In genomic region chrX:72238721-72239475, GRCh38 we compare ENCODE assay signal across 8 cellular contexts. TPM values are rescaled to one million over a fixed set of nuclear protein-coding genes. Genes with fewer than 3 reads are reported as not detected.
DNase-seq lines count a peak whose midpoint lies in the region; ATAC-seq, FAIRE-seq and TF ChIP-seq lines count a peak whose summit lies in the region.

A gene with protein sequence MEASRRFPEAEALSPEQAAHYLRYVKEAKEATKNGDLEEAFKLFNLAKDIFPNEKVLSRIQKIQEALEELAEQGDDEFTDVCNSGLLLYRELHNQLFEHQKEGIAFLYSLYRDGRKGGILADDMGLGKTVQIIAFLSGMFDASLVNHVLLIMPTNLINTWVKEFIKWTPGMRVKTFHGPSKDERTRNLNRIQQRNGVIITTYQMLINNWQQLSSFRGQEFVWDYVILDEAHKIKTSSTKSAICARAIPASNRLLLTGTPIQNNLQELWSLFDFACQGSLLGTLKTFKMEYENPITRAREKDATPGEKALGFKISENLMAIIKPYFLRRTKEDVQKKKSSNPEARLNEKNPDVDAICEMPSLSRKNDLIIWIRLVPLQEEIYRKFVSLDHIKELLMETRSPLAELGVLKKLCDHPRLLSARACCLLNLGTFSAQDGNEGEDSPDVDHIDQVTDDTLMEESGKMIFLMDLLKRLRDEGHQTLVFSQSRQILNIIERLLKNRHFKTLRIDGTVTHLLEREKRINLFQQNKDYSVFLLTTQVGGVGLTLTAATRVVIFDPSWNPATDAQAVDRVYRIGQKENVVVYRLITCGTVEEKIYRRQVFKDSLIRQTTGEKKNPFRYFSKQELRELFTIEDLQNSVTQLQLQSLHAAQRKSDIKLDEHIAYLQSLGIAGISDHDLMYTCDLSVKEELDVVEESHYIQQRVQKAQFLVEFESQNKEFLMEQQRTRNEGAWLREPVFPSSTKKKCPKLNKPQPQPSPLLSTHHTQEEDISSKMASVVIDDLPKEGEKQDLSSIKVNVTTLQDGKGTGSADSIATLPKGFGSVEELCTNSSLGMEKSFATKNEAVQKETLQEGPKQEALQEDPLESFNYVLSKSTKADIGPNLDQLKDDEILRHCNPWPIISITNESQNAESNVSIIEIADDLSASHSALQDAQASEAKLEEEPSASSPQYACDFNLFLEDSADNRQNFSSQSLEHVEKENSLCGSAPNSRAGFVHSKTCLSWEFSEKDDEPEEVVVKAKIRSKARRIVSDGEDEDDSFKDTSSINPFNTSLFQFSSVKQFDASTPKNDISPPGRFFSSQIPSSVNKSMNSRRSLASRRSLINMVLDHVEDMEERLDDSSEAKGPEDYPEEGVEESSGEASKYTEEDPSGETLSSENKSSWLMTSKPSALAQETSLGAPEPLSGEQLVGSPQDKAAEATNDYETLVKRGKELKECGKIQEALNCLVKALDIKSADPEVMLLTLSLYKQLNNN (minus strand): TSS chrX:72239027. CDS start chrX:72238911, 116 bp downstream.

- no peak within 1 kb of the TSS for H3K9ac ChIP-seq in smooth muscle cell (ENCODE audit: low read depth)

- POLR2A ChIA-PET in A549 (lab: Yijun Ruan, JAX): interaction anchor here (0.5 to 1.4 kb wide), 8 partner anchors 11 to 112 kb away, joined by 3 to 16 read pairs (median 4); partner anchors contain the start of genes PIN4, RPS4X and RTL5

- TF ChIP-seq POLR2A in A549 (IDR thresholded peaks at IDR 0.05; ENCODE audit: low read length): peak; percentile 96
- peak; percentile 73 for TF ChIP-seq POLR2A in GM18526 (IDR thresholded peaks at IDR 0.05; ENCODE audit: extremely low read depth, insufficient read length)
- no peak for TF ChIP-seq POLR2A in breast epithelium (IDR thresholded peaks at IDR 0.05)

- peak; percentile 86 to 94 for DNase-seq in A549 (ENCODE audit: low read depth in 1 of 2, low spot score in 1 of 2)
- DNase-seq in NCI-H2196 (lab: John Stamatoyannopoulos, UW; ENCODE audit: unreplicated experiment): peak; percentile 83
- DNase-seq in WERI-Rb-1: peak; percentile 90
- DNase-seq in breast epithelium (ENCODE audit: low spot score in 2 of 2): peak; percentile 69 to 81
- DNase-seq in iPS-NIHi11 (ENCODE audit: low spot score): peak; percentile 92
- peak; percentile 45 for DNase-seq in smooth muscle cell (lab: John Stamatoyannopoulos, UW; ENCODE audit: unreplicated experiment)

- no peaks in the 10 kb centered on the region for H3F3A ChIP-seq in smooth muscle cell (ENCODE audit: low read depth)

- peaks cover 14% of the 10 kb centered on the region for H3K4me1 ChIP-seq in A549
- no peaks in the 10 kb centered on the region for H3K4me1 ChIP-seq in breast epithelium
- no peaks in the 10 kb centered on the region for H3K4me1 ChIP-seq in smooth muscle cell (ENCODE audit: low read depth)

- peak within 1 kb of the TSS; percentile 93 for H3K4me2 ChIP-seq in A549
- peak within 1 kb of the TSS; percentile 85 for H3K4me2 ChIP-seq in smooth muscle cell

- FAIRE-seq in A549 (lab: Jason Lieb, UNC): peak; percentile 97

- CTCF ChIA-PET in A549 (lab: Yijun Ruan, JAX): interaction anchor here (0.6 kb wide), 1 partner anchor 153 kb away, joined by 3 read pairs; no protein-coding TSS in a partner anchor

- TF ChIP-seq CTCF in A549 (IDR thresholded peaks at IDR 0.05): no peak
- no peak for TF ChIP-seq CTCF in WERI-Rb-1 (IDR thresholded peaks at IDR 0.05; ENCODE audit: low read depth, low read length)
- no peak for TF ChIP-seq CTCF in breast epithelium (IDR thresholded peaks at IDR 0.05)
- no peak for TF ChIP-seq CTCF in smooth muscle cell (IDR thresholded peaks at IDR 0.05; ENCODE audit: borderline replicate concordance, insufficient read depth, poor library complexity, severe bottlenecking)

- WGBS in A549 (ENCODE audit: missing lambda C conversion rate): 2% methylated on average over 22 of the region's 59 CpGs
- 44% methylated on average over 59 of the region's 59 CpGs for WGBS in smooth muscle cell (ENCODE audit: low lambda C conversion rate)

- H3K4me3 ChIP-seq in A549 (peak within 1 kb of the TSS; percentile 62), WERI-Rb-1 (ENCODE audit: low read depth, low read length) (peak within 1 kb of the TSS; percentile 65), breast epithelium (peak within 1 kb of the TSS; percentile 21 to 55 (median 33)), smooth muscle cell (peak within 1 kb of the TSS; percentile 52)

- H3K36me3 ChIP-seq in WERI-Rb-1 (peaks cover 17% of the 10 kb centered on the region), breast epithelium (no peaks in the 10 kb centered on the region), smooth muscle cell (ENCODE audit: low read depth) (no peaks in the 10 kb centered on the region)

- no peaks in the 10 kb centered on the region for H3K79me2 ChIP-seq in smooth muscle cell (ENCODE audit: low read depth)

- no peak for TF ChIP-seq RAD21 in A549 (conservative IDR thresholded peaks at IDR 0.05 in 1 of 2, IDR thresholded peaks at IDR 0.05 in 1 of 2)

- H2AFZ ChIP-seq in smooth muscle cell (ENCODE audit: low read depth): no peak within 1 kb of the TSS

- ATAC-seq in A549: peak; percentile 95 to 98
- peak; percentile 89 for ATAC-seq in HG03060 (IDR thresholded peaks at IDR 0.05; ENCODE audit: low read depth, unreplicated experiment)

- peak within 1 kb of the TSS; percentile 74 to 87 for H3K27ac ChIP-seq in A549
- peak within 1 kb of the TSS; percentile 82 for H3K27ac ChIP-seq in WERI-Rb-1
- H3K27ac ChIP-seq in breast epithelium: peak within 1 kb of the TSS in 1 of 2 donors; percentile 69
- no peak within 1 kb of the TSS for H3K27ac ChIP-seq in smooth muscle cell (ENCODE audit: low read depth)

- intact Hi-C loops in breast epithelium (cut with DNase I; ENCODE audit: low total_unique reads): no loop called here

- H3K27me3 ChIP-seq in WERI-Rb-1 (ENCODE audit: insufficient read depth, low read depth, severe bottlenecking) (no peaks in the 10 kb centered on the region), breast epithelium (no peaks in the 10 kb centered on the region), smooth muscle cell (ENCODE audit: low read depth) (no peaks in the 10 kb centered on the region)

- H3K9me3 ChIP-seq in A549 (no peaks in the 10 kb centered on the region), WERI-Rb-1 (ENCODE audit: severe bottlenecking) (no peaks in the 10 kb centered on the region), breast epithelium (no peaks in the 10 kb centered on the region), smooth muscle cell (replicated peaks; ENCODE audit: low read depth) (no peaks in the 10 kb centered on the region)

- H4K20me1 ChIP-seq in smooth muscle cell (ENCODE audit: low read depth): no peaks in the 10 kb centered on the region

- no peak for TF ChIP-seq EP300 in A549 (IDR thresholded peaks at IDR 0.05)

TF ChIP-seq in A549, 52 proteins besides CTCF, POLR2A, EP300 and RAD21:
- TF ChIP-seq, protein P1, sequence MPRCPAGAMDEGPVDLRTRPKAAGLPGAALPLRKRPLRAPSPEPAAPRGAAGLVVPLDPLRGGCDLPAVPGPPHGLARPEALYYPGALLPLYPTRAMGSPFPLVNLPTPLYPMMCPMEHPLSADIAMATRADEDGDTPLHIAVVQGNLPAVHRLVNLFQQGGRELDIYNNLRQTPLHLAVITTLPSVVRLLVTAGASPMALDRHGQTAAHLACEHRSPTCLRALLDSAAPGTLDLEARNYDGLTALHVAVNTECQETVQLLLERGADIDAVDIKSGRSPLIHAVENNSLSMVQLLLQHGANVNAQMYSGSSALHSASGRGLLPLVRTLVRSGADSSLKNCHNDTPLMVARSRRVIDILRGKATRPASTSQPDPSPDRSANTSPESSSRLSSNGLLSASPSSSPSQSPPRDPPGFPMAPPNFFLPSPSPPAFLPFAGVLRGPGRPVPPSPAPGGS (IDR thresholded peaks at IDR 0.05): peak; percentile 63; the same call in 1 of the 3 replicates
- TF ChIP-seq, protein P2, sequence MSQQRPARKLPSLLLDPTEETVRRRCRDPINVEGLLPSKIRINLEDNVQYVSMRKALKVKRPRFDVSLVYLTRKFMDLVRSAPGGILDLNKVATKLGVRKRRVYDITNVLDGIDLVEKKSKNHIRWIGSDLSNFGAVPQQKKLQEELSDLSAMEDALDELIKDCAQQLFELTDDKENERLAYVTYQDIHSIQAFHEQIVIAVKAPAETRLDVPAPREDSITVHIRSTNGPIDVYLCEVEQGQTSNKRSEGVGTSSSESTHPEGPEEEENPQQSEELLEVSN (IDR thresholded peaks at IDR 0.05; ENCODE audit: borderline replicate concordance, low read depth): peak; percentile 83
- no peak for TF ChIP-seq KDM1A (IDR thresholded peaks at IDR 0.05; ENCODE audit: low read depth)
- TF ChIP-seq CHD2 (IDR thresholded peaks at IDR 0.05; ENCODE audit: low read length, partially characterized antibody): no peak
- TF ChIP-seq FOXS1 (CRISPR knock-in tag; IDR thresholded peaks at IDR 0.05): no peak
- TF ChIP-seq NFE2L2 (conservative IDR thresholded peaks at IDR 0.05; ENCODE audit: low read length): no peak
- no peak for TF ChIP-seq RNF2 (IDR thresholded peaks at IDR 0.05; ENCODE audit: borderline replicate concordance, low read depth)
- 0 out of 2 replicates have a peak, but pooled peaks have one; percentile 71 for TF ChIP-seq CHD4 (IDR thresholded peaks at IDR 0.05; ENCODE audit: borderline replicate concordance)
- TF ChIP-seq JUN (IDR thresholded peaks at IDR 0.05): peak; percentile 23 to 68; a peak in 2 of 5 replicates
- TF ChIP-seq MAX (IDR thresholded peaks at IDR 0.05): peak; percentile 93
- peak; percentile 70 for TF ChIP-seq KDM5A (IDR thresholded peaks at IDR 0.05)
- TF ChIP-seq CBX8 (IDR thresholded peaks at IDR 0.05): no peak
TF ChIP-seq in A549: peak in this region for 6.

RNA-seq across cellular contexts. Expression of the gene that starts here (rescaled TPM):
- 7.6 and 10.4 TPM in 2 replicates for polyA plus RNA-seq in A549 (2011; rRNA removed)
- polyA plus RNA-seq in A549 (2012; cell fraction: cytosol; rRNA removed): 3.0 TPM in 2 replicates
- polyA plus RNA-seq in A549 (2012; cell fraction: nucleus; rRNA removed): 1.9 and 2.2 TPM in 2 replicates
- polyA plus RNA-seq in A549 (2017; fragmentation: RNase III; extraction: RNeasy Plus Mini Kit Qiagen cat#74134 plus additional on column Dnase treatment): 12.1 to 14.2 TPM (median 13.5 TPM) in 3 replicates
- polyA minus RNA-seq in A549 (2011; rRNA and poly(A)+ RNA removed): 4.7 and 4.9 TPM in 2 replicates
- total RNA-seq in breast epithelium: under 1 TPM in 2 of 3 donors, not detected in 1; 0.15 to 0.33 TPM
- total RNA-seq in smooth muscle cell: 1.5 and 2.8 TPM in 2 replicates
- polyA plus RNA-seq in smooth muscle cell: 0.76 and 0.89 TPM in 2 replicates

Comparison
In these comparisons a context has a peak if more than half of its experiments do, and no peak if none do; other contexts are left out.
1. Peak in DNase-seq and H3K4me3 ChIP-seq in breast epithelium; RNA of the gene not detected or under 1 TPM.